In the genomic region with DNA sequence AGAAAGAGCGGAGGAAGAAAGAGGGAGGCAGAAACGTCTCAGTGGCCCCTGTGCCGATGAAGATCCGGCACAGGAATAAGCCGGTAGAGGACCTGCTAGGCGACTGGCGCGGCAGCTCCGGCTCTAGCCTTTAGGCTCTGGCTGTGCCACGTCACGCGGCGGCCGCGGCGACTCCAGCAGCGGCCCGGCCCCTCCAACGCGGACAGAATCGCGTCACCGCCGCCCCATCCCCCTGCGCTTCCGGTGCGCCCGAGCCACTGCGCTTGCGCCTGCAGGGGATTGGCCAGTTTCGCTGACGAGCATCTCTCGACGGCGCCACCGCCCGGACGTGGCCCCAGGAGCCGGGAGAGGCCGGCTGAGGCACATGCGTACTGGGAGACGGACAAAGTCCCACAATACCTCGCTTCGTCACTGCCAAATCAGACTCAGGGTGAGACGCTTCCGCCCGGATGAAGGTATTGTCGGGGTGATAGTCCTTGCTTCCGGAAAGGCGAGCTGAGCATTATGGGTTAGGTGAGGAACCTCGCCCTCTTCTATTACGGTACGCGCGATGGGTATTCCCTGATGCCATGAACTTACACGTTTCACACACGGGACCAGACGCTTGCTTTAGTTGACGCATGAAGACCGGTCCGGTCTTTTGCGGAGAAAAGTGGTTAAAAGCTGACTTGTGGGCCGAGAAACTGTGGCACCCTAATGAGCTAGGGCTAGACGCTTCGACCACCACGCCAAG, we compare ENCODE assay signal across 1 cellular context.
TF ChIP-seq lines count a peak whose summit lies in the region.

TSS of gene ARF4 (minus strand) at position 105 of the 733 bp plus-strand sequence. CDS start 204 bp downstream, outside the sequence.

TF ChIP-seq in K562, 482 proteins besides CTCF, POLR2A, EP300 and RAD21 (continued from another document):
- TF ChIP-seq, protein P1, sequence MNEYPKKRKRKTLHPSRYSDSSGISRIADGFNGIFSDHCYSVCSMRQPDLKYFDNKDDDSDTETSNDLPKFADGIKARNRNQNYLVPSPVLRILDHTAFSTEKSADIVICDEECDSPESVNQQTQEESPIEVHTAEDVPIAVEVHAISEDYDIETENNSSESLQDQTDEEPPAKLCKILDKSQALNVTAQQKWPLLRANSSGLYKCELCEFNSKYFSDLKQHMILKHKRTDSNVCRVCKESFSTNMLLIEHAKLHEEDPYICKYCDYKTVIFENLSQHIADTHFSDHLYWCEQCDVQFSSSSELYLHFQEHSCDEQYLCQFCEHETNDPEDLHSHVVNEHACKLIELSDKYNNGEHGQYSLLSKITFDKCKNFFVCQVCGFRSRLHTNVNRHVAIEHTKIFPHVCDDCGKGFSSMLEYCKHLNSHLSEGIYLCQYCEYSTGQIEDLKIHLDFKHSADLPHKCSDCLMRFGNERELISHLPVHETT (CRISPR knock-in tag; conservative IDR thresholded peaks at IDR 0.05 in 1 of 2, IDR thresholded peaks at IDR 0.05 in 1 of 2) = peak in 1 of 2 experiments; percentile 51; a peak in 1 of 4 replicates
- TF ChIP-seq STAT5B (CRISPR knock-in tag; IDR thresholded peaks at IDR 0.05) (no peak), TOE1 (IDR thresholded peaks at IDR 0.05; ENCODE audit: borderline replicate concordance) (0 out of 2 replicates have a peak, but pooled peaks have one; percentile 9), TOE1 (CRISPR knock-in tag; IDR thresholded peaks at IDR 0.05; ENCODE audit: borderline replicate concordance, low read depth) (no peak), HMGXB4 (CRISPR knock-in tag; IDR thresholded peaks at IDR 0.05) (no peak), PML (IDR thresholded peaks at IDR 0.05; ENCODE audit: low read length) (peak; percentile 79), ETV1 (tag; conservative IDR thresholded peaks at IDR 0.05; ENCODE audit: low read depth) (peak; percentile 93)
